1 cellular context compared by ENCODE assay signal in the genomic region with DNA sequence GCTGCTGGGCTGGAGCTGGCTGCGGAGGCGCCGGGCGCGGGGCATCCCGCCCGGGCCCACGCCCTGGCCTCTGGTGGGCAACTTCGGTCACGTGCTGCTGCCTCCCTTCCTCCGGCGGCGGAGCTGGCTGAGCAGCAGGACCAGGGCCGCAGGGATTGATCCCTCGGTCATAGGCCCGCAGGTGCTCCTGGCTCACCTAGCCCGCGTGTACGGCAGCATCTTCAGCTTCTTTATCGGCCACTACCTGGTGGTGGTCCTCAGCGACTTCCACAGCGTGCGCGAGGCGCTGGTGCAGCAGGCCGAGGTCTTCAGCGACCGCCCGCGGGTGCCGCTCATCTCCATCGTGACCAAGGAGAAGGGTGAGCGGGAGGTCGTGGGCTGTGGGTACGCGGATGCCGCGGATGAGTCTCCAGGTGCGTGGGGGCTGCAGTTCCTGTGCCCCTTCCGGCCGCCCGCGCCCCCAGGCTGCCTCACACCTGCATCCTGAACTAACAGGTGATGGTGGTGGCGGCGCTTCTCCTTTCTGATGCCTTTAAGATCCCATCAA.
TF ChIP-seq lines count a peak whose summit lies in the region.

No MANE protein-coding gene starts in this region.

TF ChIP-seq in HEK293, 187 proteins besides CTCF, POLR2A, EP300 and RAD21 (continued from another document and continues in another):
- no peak for TF ChIP-seq SP2 (tag by site-specific recombination; IDR thresholded peaks at IDR 0.05)
- no peak for TF ChIP-seq ZBTB21 (tag by site-specific recombination; IDR thresholded peaks at IDR 0.05)
- TF ChIP-seq ZNF335 (tag by site-specific recombination; conservative IDR thresholded peaks at IDR 0.05): peak; percentile 84
- 0 out of 2 replicates have a peak, but pooled peaks have one; percentile 9 for TF ChIP-seq ZNF660 (tag by site-specific recombination; IDR thresholded peaks at IDR 0.05)
- TF ChIP-seq ZFHX2 (tag by site-specific recombination; conservative IDR thresholded peaks at IDR 0.05): peak; percentile 36; the same call in 1 of the 2 replicates
- TF ChIP-seq, protein P1, sequence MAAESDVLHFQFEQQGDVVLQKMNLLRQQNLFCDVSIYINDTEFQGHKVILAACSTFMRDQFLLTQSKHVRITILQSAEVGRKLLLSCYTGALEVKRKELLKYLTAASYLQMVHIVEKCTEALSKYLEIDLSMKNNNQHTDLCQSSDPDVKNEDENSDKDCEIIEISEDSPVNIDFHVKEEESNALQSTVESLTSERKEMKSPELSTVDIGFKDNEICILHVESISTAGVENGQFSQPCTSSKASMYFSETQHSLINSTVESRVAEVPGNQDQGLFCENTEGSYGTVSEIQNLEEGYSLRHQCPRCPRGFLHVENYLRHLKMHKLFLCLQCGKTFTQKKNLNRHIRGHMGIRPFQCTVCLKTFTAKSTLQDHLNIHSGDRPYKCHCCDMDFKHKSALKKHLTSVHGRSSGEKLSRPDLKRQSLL (tag by site-specific recombination; IDR thresholded peaks at IDR 0.05): no peak
- no peak for TF ChIP-seq ZNF24 (tag by site-specific recombination; IDR thresholded peaks at IDR 0.05)
- TF ChIP-seq ZBTB7A (tag by site-specific recombination; IDR thresholded peaks at IDR 0.05; ENCODE audit: low read depth): no peak
- TF ChIP-seq ZNF155 (tag by site-specific recombination; IDR thresholded peaks at IDR 0.05): no peak
- no peak for TF ChIP-seq ZNF169 (tag by site-specific recombination; IDR thresholded peaks at IDR 0.05)
- TF ChIP-seq, protein P2, sequence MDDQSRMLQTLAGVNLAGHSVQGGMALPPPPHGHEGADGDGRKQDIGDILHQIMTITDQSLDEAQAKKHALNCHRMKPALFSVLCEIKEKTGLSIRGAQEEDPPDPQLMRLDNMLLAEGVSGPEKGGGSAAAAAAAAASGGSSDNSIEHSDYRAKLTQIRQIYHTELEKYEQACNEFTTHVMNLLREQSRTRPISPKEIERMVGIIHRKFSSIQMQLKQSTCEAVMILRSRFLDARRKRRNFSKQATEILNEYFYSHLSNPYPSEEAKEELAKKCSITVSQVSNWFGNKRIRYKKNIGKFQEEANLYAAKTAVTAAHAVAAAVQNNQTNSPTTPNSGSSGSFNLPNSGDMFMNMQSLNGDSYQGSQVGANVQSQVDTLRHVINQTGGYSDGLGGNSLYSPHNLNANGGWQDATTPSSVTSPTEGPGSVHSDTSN (CRISPR knock-in tag; IDR thresholded peaks at IDR 0.05): no peak
- TF ChIP-seq ZXDB (tag by site-specific recombination; IDR thresholded peaks at IDR 0.05): no peak
- TF ChIP-seq ZNF48 (tag by site-specific recombination; IDR thresholded peaks at IDR 0.05): no peak
- TF ChIP-seq, protein P3, sequence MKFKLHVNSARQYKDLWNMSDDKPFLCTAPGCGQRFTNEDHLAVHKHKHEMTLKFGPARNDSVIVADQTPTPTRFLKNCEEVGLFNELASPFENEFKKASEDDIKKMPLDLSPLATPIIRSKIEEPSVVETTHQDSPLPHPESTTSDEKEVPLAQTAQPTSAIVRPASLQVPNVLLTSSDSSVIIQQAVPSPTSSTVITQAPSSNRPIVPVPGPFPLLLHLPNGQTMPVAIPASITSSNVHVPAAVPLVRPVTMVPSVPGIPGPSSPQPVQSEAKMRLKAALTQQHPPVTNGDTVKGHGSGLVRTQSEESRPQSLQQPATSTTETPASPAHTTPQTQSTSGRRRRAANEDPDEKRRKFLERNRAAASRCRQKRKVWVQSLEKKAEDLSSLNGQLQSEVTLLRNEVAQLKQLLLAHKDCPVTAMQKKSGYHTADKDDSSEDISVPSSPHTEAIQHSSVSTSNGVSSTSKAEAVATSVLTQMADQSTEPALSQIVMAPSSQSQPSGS (tag by site-specific recombination; IDR thresholded peaks at IDR 0.05; ENCODE audit: low read depth): no peak
- TF ChIP-seq, protein P4, sequence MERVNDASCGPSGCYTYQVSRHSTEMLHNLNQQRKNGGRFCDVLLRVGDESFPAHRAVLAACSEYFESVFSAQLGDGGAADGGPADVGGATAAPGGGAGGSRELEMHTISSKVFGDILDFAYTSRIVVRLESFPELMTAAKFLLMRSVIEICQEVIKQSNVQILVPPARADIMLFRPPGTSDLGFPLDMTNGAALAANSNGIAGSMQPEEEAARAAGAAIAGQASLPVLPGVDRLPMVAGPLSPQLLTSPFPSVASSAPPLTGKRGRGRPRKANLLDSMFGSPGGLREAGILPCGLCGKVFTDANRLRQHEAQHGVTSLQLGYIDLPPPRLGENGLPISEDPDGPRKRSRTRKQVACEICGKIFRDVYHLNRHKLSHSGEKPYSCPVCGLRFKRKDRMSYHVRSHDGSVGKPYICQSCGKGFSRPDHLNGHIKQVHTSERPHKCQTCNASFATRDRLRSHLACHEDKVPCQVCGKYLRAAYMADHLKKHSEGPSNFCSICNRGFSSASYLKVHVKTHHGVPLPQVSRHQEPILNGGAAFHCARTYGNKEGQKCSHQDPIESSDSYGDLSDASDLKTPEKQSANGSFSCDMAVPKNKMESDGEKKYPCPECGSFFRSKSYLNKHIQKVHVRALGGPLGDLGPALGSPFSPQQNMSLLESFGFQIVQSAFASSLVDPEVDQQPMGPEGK (tag by site-specific recombination; IDR thresholded peaks at IDR 0.05): 0 out of 2 replicates have a peak, but pooled peaks have one; percentile 20
- no peak for TF ChIP-seq SALL2 (tag by site-specific recombination; IDR thresholded peaks at IDR 0.05; ENCODE audit: borderline replicate concordance)
- TF ChIP-seq ZNF239 (tag by site-specific recombination; IDR thresholded peaks at IDR 0.05): no peak
- no peak for TF ChIP-seq ZNF785 (tag by site-specific recombination; IDR thresholded peaks at IDR 0.05)
- TF ChIP-seq ZBTB20 (tag by site-specific recombination; IDR thresholded peaks at IDR 0.05): no peak
- no peak for TF ChIP-seq ZNF138 (tag by site-specific recombination; IDR thresholded peaks at IDR 0.05; ENCODE audit: borderline replicate concordance)
- TF ChIP-seq, protein P5, sequence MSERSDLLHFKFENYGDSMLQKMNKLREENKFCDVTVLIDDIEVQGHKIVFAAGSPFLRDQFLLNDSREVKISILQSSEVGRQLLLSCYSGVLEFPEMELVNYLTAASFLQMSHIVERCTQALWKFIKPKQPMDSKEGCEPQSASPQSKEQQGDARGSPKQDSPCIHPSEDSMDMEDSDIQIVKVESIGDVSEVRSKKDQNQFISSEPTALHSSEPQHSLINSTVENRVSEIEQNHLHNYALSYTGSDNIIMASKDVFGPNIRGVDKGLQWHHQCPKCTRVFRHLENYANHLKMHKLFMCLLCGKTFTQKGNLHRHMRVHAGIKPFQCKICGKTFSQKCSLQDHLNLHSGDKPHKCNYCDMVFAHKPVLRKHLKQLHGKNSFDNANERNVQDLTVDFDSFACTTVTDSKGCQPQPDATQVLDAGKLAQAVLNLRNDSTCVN (tag by site-specific recombination; optimal IDR thresholded peaks at IDR 0.05): peak; percentile 70
- TF ChIP-seq PRDM1 (tag by site-specific recombination; IDR thresholded peaks at IDR 0.05): no peak
- no peak for TF ChIP-seq KLF7 (tag by site-specific recombination; IDR thresholded peaks at IDR 0.05; ENCODE audit: borderline replicate concordance)
- no peak for TF ChIP-seq GFI1B (tag by site-specific recombination; IDR thresholded peaks at IDR 0.05)
- TF ChIP-seq, protein P6, sequence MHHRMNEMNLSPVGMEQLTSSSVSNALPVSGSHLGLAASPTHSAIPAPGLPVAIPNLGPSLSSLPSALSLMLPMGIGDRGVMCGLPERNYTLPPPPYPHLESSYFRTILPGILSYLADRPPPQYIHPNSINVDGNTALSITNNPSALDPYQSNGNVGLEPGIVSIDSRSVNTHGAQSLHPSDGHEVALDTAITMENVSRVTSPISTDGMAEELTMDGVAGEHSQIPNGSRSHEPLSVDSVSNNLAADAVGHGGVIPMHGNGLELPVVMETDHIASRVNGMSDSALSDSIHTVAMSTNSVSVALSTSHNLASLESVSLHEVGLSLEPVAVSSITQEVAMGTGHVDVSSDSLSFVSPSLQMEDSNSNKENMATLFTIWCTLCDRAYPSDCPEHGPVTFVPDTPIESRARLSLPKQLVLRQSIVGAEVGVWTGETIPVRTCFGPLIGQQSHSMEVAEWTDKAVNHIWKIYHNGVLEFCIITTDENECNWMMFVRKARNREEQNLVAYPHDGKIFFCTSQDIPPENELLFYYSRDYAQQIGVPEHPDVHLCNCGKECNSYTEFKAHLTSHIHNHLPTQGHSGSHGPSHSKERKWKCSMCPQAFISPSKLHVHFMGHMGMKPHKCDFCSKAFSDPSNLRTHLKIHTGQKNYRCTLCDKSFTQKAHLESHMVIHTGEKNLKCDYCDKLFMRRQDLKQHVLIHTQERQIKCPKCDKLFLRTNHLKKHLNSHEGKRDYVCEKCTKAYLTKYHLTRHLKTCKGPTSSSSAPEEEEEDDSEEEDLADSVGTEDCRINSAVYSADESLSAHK (tag by site-specific recombination; IDR thresholded peaks at IDR 0.05): no peak
- no peak for TF ChIP-seq ZNF623 (tag by site-specific recombination; IDR thresholded peaks at IDR 0.05)
- 0 out of 2 replicates have a peak, but pooled peaks have one; percentile 32 for TF ChIP-seq ZBTB8A (tag by site-specific recombination; IDR thresholded peaks at IDR 0.05)
- no peak for TF ChIP-seq ZNF571 (tag by site-specific recombination; IDR thresholded peaks at IDR 0.05)
- TF ChIP-seq, protein P7, sequence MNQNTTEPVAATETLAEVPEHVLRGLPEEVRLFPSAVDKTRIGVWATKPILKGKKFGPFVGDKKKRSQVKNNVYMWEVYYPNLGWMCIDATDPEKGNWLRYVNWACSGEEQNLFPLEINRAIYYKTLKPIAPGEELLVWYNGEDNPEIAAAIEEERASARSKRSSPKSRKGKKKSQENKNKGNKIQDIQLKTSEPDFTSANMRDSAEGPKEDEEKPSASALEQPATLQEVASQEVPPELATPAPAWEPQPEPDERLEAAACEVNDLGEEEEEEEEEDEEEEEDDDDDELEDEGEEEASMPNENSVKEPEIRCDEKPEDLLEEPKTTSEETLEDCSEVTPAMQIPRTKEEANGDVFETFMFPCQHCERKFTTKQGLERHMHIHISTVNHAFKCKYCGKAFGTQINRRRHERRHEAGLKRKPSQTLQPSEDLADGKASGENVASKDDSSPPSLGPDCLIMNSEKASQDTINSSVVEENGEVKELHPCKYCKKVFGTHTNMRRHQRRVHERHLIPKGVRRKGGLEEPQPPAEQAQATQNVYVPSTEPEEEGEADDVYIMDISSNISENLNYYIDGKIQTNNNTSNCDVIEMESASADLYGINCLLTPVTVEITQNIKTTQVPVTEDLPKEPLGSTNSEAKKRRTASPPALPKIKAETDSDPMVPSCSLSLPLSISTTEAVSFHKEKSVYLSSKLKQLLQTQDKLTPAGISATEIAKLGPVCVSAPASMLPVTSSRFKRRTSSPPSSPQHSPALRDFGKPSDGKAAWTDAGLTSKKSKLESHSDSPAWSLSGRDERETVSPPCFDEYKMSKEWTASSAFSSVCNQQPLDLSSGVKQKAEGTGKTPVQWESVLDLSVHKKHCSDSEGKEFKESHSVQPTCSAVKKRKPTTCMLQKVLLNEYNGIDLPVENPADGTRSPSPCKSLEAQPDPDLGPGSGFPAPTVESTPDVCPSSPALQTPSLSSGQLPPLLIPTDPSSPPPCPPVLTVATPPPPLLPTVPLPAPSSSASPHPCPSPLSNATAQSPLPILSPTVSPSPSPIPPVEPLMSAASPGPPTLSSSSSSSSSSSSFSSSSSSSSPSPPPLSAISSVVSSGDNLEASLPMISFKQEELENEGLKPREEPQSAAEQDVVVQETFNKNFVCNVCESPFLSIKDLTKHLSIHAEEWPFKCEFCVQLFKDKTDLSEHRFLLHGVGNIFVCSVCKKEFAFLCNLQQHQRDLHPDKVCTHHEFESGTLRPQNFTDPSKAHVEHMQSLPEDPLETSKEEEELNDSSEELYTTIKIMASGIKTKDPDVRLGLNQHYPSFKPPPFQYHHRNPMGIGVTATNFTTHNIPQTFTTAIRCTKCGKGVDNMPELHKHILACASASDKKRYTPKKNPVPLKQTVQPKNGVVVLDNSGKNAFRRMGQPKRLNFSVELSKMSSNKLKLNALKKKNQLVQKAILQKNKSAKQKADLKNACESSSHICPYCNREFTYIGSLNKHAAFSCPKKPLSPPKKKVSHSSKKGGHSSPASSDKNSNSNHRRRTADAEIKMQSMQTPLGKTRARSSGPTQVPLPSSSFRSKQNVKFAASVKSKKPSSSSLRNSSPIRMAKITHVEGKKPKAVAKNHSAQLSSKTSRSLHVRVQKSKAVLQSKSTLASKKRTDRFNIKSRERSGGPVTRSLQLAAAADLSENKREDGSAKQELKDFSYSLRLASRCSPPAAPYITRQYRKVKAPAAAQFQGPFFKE (tag by site-specific recombination; IDR thresholded peaks at IDR 0.05; ENCODE audit: borderline replicate concordance): 0 out of 2 replicates have a peak, but pooled peaks have one; percentile 37
- TF ChIP-seq, protein P8, sequence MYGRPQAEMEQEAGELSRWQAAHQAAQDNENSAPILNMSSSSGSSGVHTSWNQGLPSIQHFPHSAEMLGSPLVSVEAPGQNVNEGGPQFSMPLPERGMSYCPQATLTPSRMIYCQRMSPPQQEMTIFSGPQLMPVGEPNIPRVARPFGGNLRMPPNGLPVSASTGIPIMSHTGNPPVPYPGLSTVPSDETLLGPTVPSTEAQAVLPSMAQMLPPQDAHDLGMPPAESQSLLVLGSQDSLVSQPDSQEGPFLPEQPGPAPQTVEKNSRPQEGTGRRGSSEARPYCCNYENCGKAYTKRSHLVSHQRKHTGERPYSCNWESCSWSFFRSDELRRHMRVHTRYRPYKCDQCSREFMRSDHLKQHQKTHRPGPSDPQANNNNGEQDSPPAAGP (tag by site-specific recombination; IDR thresholded peaks at IDR 0.05): no peak; the same call in 1 of the 2 replicates
- no peak for TF ChIP-seq ZBTB48 (tag by site-specific recombination; IDR thresholded peaks at IDR 0.05)
- TF ChIP-seq, protein P9, sequence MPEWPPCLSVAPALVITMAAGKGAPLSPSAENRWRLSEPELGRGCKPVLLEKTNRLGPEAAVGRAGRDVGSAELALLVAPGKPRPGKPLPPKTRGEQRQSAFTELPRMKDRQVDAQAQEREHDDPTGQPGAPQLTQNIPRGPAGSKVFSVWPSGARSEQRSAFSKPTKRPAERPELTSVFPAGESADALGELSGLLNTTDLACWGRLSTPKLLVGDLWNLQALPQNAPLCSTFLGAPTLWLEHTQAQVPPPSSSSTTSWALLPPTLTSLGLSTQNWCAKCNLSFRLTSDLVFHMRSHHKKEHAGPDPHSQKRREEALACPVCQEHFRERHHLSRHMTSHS (tag by site-specific recombination; IDR thresholded peaks at IDR 0.05): no peak
- no peak for TF ChIP-seq HOXC10 (CRISPR knock-in tag; IDR thresholded peaks at IDR 0.05)
- no peak for TF ChIP-seq ZNF423 (tag by site-specific recombination; IDR thresholded peaks at IDR 0.05)
- no peak for TF ChIP-seq ZEB2 (tag by site-specific recombination; IDR thresholded peaks at IDR 0.05)
- TF ChIP-seq ZNF621 (tag by site-specific recombination; IDR thresholded peaks at IDR 0.05): no peak
- TF ChIP-seq, protein P10, sequence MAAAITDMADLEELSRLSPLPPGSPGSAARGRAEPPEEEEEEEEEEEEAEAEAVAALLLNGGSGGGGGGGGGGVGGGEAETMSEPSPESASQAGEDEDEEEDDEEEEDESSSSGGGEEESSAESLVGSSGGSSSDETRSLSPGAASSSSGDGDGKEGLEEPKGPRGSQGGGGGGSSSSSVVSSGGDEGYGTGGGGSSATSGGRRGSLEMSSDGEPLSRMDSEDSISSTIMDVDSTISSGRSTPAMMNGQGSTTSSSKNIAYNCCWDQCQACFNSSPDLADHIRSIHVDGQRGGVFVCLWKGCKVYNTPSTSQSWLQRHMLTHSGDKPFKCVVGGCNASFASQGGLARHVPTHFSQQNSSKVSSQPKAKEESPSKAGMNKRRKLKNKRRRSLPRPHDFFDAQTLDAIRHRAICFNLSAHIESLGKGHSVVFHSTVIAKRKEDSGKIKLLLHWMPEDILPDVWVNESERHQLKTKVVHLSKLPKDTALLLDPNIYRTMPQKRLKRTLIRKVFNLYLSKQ (tag by site-specific recombination; IDR thresholded peaks at IDR 0.05; ENCODE audit: borderline replicate concordance): no peak
- TF ChIP-seq ZNF670 (tag by site-specific recombination; IDR thresholded peaks at IDR 0.05; ENCODE audit: low read depth): no peak
- no peak for TF ChIP-seq ZNF133 (tag by site-specific recombination; IDR thresholded peaks at IDR 0.05)
- TF ChIP-seq ZSCAN30 (tag by site-specific recombination; IDR thresholded peaks at IDR 0.05): 0 out of 2 replicates have a peak, but pooled peaks have one; percentile 50
